In the genomic region with DNA sequence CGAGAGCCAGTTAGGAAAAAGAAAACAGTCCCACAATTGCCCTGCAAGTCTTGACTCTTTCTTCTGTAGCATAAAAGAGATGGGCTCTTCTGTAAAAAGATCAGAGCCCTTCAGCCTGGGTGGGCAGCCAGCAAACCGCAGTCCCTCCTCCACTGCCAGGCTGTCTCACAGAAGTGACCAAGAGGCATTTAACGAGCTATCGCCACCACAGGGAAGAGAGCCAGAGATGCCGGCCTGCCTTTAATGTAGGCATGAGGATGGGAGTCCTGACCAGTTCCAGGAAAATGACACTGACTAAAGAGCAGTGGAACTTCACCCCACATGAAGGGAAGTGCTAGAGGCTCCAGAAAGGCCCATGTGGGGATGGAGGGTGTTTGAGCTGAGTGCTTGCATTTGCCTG, we compare ENCODE assay signal across 25 cellular contexts.
"Had no signal": no experiment of that assay in that cellular context is flagged by ENCODE, and none has a peak within 500 bp of the region (broad histone marks: within the 10 kb centered on the region; RNA-seq: fewer than 3 reads in every experiment).

No MANE protein-coding gene starts in this region.

- DNase-seq: activated CD4-positive, alpha-beta T cell treated with anti-CD3 and anti-CD28 coated beads for 1 hour; activated CD4-positive, alpha-beta T cell treated with anti-CD3 and anti-CD28 coated beads, Interleukin-2, amount 10 ng/mL, durations not matched to agents 24 days and 14 days; activated CD4-positive, alpha-beta T cell treated with anti-CD3 and anti-CD28 coated beads, Interleukin-2, amount 50 U/mL, for 48 hours; activated effector memory CD4-positive, alpha-beta T cell treated with anti-CD3 and anti-CD28 coated beads, Interleukin-2, amount 50 U/mL, for 16 hours; activated naive CD4-positive, alpha-beta T cell treated with Interleukin-2 at 50 U/mL for 16 hours; activated naive CD8-positive, alpha-beta T cell treated with anti-CD3 and anti-CD28 coated beads, Interleukin-2, amount 50 U/mL, for 24 hours; activated T-cell treated with anti-CD3 and anti-CD28 coated beads, Interleukin-2, amount 50 U/mL, for 4 hours; amniotic stem cell; Kasumi-1; KBM-7; NCI-H1048; NCI-H1930; NCI-H345; NCI-H510A; NCI-H526 treated with DMSO at 0.1 percent for 48 hours; NCI-H82; PC-3; SHP77; T-helper 17 cell; T-helper 9 cell had no signal

- H3K4me3 Mint-ChIP-seq: activated CD4-positive, alpha-beta T cell treated with anti-CD3 and anti-CD28 coated beads, Interleukin-2, amount 10 ng/mL, durations not matched to agents 24 days and 14 days; activated naive CD8-positive, alpha-beta T cell treated with anti-CD3 and anti-CD28 coated beads, Interleukin-2, amount 50 U/mL, for 24 hours; activated T-cell treated with anti-CD3 and anti-CD28 coated beads, Interleukin-2, amount 50 U/mL, for 4 hours; brain; central memory CD8-positive, alpha-beta T cell; T-helper 17 cell; WTC11 had no signal

- H3K36me3 ChIP-seq: ascending aorta had no signal

- H3K9me3 Mint-ChIP-seq: activated CD4-positive, alpha-beta T cell treated with anti-CD3 and anti-CD28 coated beads, Interleukin-2, amount 10 ng/mL, durations not matched to agents 24 days and 14 days; activated naive CD4-positive, alpha-beta T cell treated with anti-CD3 and anti-CD28 coated beads, Interleukin-2, amount 50 U/mL, for 72 hours; activated naive CD8-positive, alpha-beta T cell treated with anti-CD3 and anti-CD28 coated beads, Interleukin-2, amount 50 U/mL, for 24 hours; activated T-cell treated with anti-CD3 and anti-CD28 coated beads, Interleukin-2, amount 50 U/mL, for 4 hours; central memory CD8-positive, alpha-beta T cell had no signal

- H3K4me1 ChIP-seq: ascending aorta had no signal

- H3K36me3 Mint-ChIP-seq: activated naive CD4-positive, alpha-beta T cell treated with anti-CD3 and anti-CD28 coated beads, Interleukin-2, amount 50 U/mL, for 72 hours; brain had no signal

- ATAC-seq: activated naive CD4-positive, alpha-beta T cell treated with anti-CD3 and anti-CD28 coated beads, Interleukin-2, amount 50 U/mL, for 72 hours; activated naive CD8-positive, alpha-beta T cell treated with anti-CD3 and anti-CD28 coated beads, Interleukin-2, amount 50 U/mL, for 24 hours; activated T-cell treated with anti-CD3 and anti-CD28 coated beads, Interleukin-2, amount 50 U/mL, for 4 hours; PC-3; T-helper 17 cell; WTC11 had no signal

- H3K4me1 Mint-ChIP-seq: activated CD4-positive, alpha-beta T cell treated with anti-CD3 and anti-CD28 coated beads, Interleukin-2, amount 10 ng/mL, durations not matched to agents 24 days and 14 days; activated naive CD8-positive, alpha-beta T cell treated with anti-CD3 and anti-CD28 coated beads, Interleukin-2, amount 50 U/mL, for 24 hours; brain; central memory CD8-positive, alpha-beta T cell; T-helper 17 cell; WTC11 had no signal

- H3K4me3 ChIP-seq: ascending aorta had no signal

- H3K27me3 ChIP-seq: ascending aorta had no signal

- H3K9me3 ChIP-seq: ascending aorta had no signal

- H3K27ac ChIP-seq: ascending aorta had no signal

- H3K27ac Mint-ChIP-seq: activated CD4-positive, alpha-beta T cell treated with anti-CD3 and anti-CD28 coated beads, Interleukin-2, amount 10 ng/mL, durations not matched to agents 24 days and 14 days; activated naive CD4-positive, alpha-beta T cell treated with anti-CD3 and anti-CD28 coated beads, Interleukin-2, amount 50 U/mL, for 72 hours; activated naive CD8-positive, alpha-beta T cell treated with anti-CD3 and anti-CD28 coated beads, Interleukin-2, amount 50 U/mL, for 24 hours; T-helper 17 cell; WTC11 had no signal

- H3K27me3 Mint-ChIP-seq: activated CD4-positive, alpha-beta T cell treated with anti-CD3 and anti-CD28 coated beads, Interleukin-2, amount 10 ng/mL, durations not matched to agents 24 days and 14 days; brain; T-helper 17 cell had no signal
